9 cellular contexts compared by ENCODE assay signal in the genomic region with DNA sequence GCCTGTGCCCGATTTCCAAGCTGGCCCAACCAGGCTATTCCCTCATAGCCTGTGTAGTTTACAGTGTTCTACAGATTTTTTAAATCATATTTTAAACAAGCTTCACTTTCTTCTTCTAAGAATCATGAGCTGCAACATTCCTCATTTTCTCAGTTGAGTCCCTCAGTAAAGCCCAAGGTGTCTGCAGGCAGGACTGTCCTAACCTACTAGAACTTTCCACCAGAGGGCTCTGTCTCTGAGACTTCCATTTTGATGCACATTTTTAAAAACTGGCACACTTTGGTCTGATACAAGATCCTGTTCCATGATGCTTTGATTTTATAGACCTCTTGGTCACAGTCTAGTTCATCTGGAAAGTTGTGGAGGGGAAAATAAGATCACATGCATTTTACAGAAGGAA. TPM values are rescaled to one million over a fixed set of nuclear protein-coding genes. Genes with fewer than 3 reads are reported as not detected.
A peak's percentile ranks its signal among the peaks of the same experiment; 100 is the strongest.
DNase-seq lines count a peak whose midpoint lies in the region; ATAC-seq, FAIRE-seq and TF ChIP-seq lines count a peak whose summit lies in the region.
"Had no signal": no experiment of that assay in that cellular context is flagged by ENCODE, and none has a peak within 500 bp of the region (broad histone marks: within the 10 kb centered on the region; RNA-seq: fewer than 3 reads in every experiment).

No MANE protein-coding gene starts in this region.

- H3K4me2 ChIP-seq in endothelial cell of umbilical vein (ENCODE audit: insufficient read depth, low read length): no peak overlapping the region

- ATAC-seq in heart left ventricle (no peak), Panc1 (peak; percentile 72), GM19452 (IDR thresholded peaks at IDR 0.05; ENCODE audit: unreplicated experiment) (no peak)

- CTCF ChIA-PET in Panc1 (lab: Charles Lee) (no interaction called here), endothelial cell of umbilical vein (lab: Charles Lee) (interaction anchor here (1.4 to 1.9 kb wide), 2 partner anchors 61 to 63 kb away, joined by 4 to 5 read pairs; no protein-coding TSS in a partner anchor)

- peaks cover 11% of the 10 kb centered on the region for H3K4me1 ChIP-seq in left ventricle myocardium inferior
- peaks cover 0 to 79% (median under 1%) of the 10 kb centered on the region in 12 donors for H3K4me1 ChIP-seq in heart left ventricle
- H3K4me1 ChIP-seq in Panc1 (ENCODE audit: control insufficient read depth, insufficient read depth, low read length): no peaks in the 10 kb centered on the region
- no peaks in the 10 kb centered on the region for H3K4me1 ChIP-seq in endothelial cell of umbilical vein (ENCODE audit: control insufficient read depth, extremely low read depth, insufficient read depth, low read length)
- H3K4me1 ChIP-seq in transverse colon: peaks cover 0 to 31% (median 17%) of the 10 kb centered on the region in 4 donors

- H3K9me3 ChIP-seq in left ventricle myocardium inferior (replicated peaks) (no peaks in the 10 kb centered on the region), heart left ventricle (no peaks in the 10 kb centered on the region), Panc1 (ENCODE audit: control insufficient read depth, insufficient read depth, low read depth, low read length) (no peaks in the 10 kb centered on the region), endothelial cell of umbilical vein (replicated peaks; ENCODE audit: control insufficient read depth, insufficient read depth, low read length) (no peaks in the 10 kb centered on the region), transverse colon (no peaks in the 10 kb centered on the region)

- H2AFZ ChIP-seq in endothelial cell of umbilical vein (ENCODE audit: low read depth, low read length): no peak overlapping the region

- H3K4me3 ChIP-seq in left ventricle myocardium inferior (no peak overlapping the region), heart left ventricle (no peak overlapping the region), Panc1 (ENCODE audit: low read depth in 2 of 2, low read length in 2 of 2) (no peak overlapping the region), endothelial cell of umbilical vein (replicated peaks in 1 of 3; ENCODE audit: insufficient read depth in 1 of 3, low read depth in 1 of 3, low read length in 3 of 3) (no peak overlapping the region), transverse colon (no peak overlapping the region)

- POLR2A ChIA-PET in Panc1 (lab: Charles Lee) (no interaction called here), endothelial cell of umbilical vein (lab: Charles Lee) (no interaction called here)

- H3K9me1 ChIP-seq in endothelial cell of umbilical vein (replicated peaks; ENCODE audit: control insufficient read depth, extremely low read depth, insufficient read depth, low read length): no peaks in the 10 kb centered on the region

- TF ChIP-seq POLR2A in heart left ventricle (IDR thresholded peaks at IDR 0.05) (no peak), endothelial cell of umbilical vein (IDR thresholded peaks at IDR 0.05; ENCODE audit: low read depth, low read length) (no peak), transverse colon (IDR thresholded peaks at IDR 0.05) (no peak)

- intact Hi-C loops in left ventricle myocardium inferior (cut with micrococcal nuclease) (no loop called here), heart left ventricle (cut with DNase I) (no loop called here), Panc1 (cut with micrococcal nuclease; ENCODE audit: unreplicated experiment) (loop anchor here (5.0 kb wide), 1 partner anchor 63 kb away; no protein-coding TSS in a partner anchor), endothelial cell of umbilical vein (cut with micrococcal nuclease) (loop anchor here (2.0 kb wide), 1 partner anchor 62 kb away; no protein-coding TSS in a partner anchor), transverse colon (cut with DNase I; ENCODE audit: low total_unique reads) (no loop called here)

- H3K27me3 ChIP-seq in left ventricle myocardium inferior (ENCODE audit: low read depth): peaks cover 4% of the 10 kb centered on the region
- no peaks in the 10 kb centered on the region for H3K27me3 ChIP-seq in heart left ventricle
- 0 out of 2 replicates have a peak, but pooled peaks cover under 1% of the 10 kb centered on the region for H3K27me3 ChIP-seq in Panc1 (ENCODE audit: control insufficient read depth, insufficient read depth, low read length)
- H3K27me3 ChIP-seq in endothelial cell of umbilical vein (ENCODE audit: control insufficient read depth in 2 of 2, insufficient read depth in 2 of 2, low read length in 2 of 2): peaks cover 0 to 3% of the 10 kb centered on the region in 2 experiments
- no peaks in the 10 kb centered on the region for H3K27me3 ChIP-seq in transverse colon

- FAIRE-seq in endothelial cell of umbilical vein (lab: Jason Lieb, UNC) (no peak), RCC 7860 (lab: Jason Lieb, UNC) (no peak)
- FAIRE-seq: colon had no signal

- in situ Hi-C loops in Panc1 (cut with HindIII; ENCODE audit: low pct_unique_long_range_greater_than_20kb, low sequenced_read_pairs): no loop called here
- in situ Hi-C loops in transverse colon (cut with MboI; ENCODE audit: low pct_ligation_motif_present in 1 of 4, low pct_unique_long_range_greater_than_20kb in 1 of 4, low sequenced_read_pairs in 3 of 4): loop anchor here in 1 of 4 donors (10.0 kb wide), 1 partner anchor 110 kb away; no protein-coding TSS in a partner anchor

- H3K9ac ChIP-seq in endothelial cell of umbilical vein (replicated peaks; ENCODE audit: extremely low read depth, insufficient read depth, low read length): no peak overlapping the region

- no peak for TF ChIP-seq EP300 in transverse colon (IDR thresholded peaks at IDR 0.05; ENCODE audit: low read depth)

- dilution Hi-C loops in endothelial cell of umbilical vein (cut with MboI; ENCODE audit: extremely low pct_ligation_motif_present, low sequenced_read_pairs): no loop called here

- H3K27ac ChIP-seq in left ventricle myocardium inferior (replicated peaks) (no peak overlapping the region), heart left ventricle (no peak overlapping the region), Panc1 (ENCODE audit: low read length) (no peak overlapping the region), endothelial cell of umbilical vein (ENCODE audit: insufficient read depth, low read depth, low read length) (no peak overlapping the region), transverse colon (no peak overlapping the region)

- no peaks in the 10 kb centered on the region for H3K79me2 ChIP-seq in endothelial cell of umbilical vein (ENCODE audit: control insufficient read depth, insufficient read depth, low read length)

- TF ChIP-seq CTCF in left ventricle myocardium inferior (IDR thresholded peaks at IDR 0.05; ENCODE audit: borderline replicate concordance) (peak; percentile 35), heart left ventricle (IDR thresholded peaks at IDR 0.05) (peak in 5 of 12 donors; percentile 10 to 48 (median 22)), Panc1 (IDR thresholded peaks at IDR 0.05) (peak; percentile 64), endothelial cell of umbilical vein (IDR thresholded peaks at IDR 0.05; ENCODE audit: extremely low read depth in 1 of 2, insufficient read depth in 1 of 2, low read depth in 1 of 2, low read length in 2 of 2) (peak; percentile 14 to 43), transverse colon (IDR thresholded peaks at IDR 0.05) (peak; percentile 24 to 41 (median 33))

- no peak for DNase-seq in left ventricle myocardium inferior
- no peak for DNase-seq in heart left ventricle
- no peak for DNase-seq in Panc1 (ENCODE audit: low read depth, low spot score)
- no peak for DNase-seq in endothelial cell of umbilical vein (ENCODE audit: low read depth, low spot score)
- DNase-seq in transverse colon: no peak
- no peak for DNase-seq in epidermal melanocyte (ENCODE audit: insufficient read length, low spot score)
- no peak for DNase-seq in RCC 7860 (ENCODE audit: low spot score)

- no peaks in the 10 kb centered on the region for H4K20me1 ChIP-seq in endothelial cell of umbilical vein (replicated peaks; ENCODE audit: control insufficient read depth, extremely low read depth, insufficient read depth, low read length)

- H3K36me3 ChIP-seq in left ventricle myocardium inferior (no peaks in the 10 kb centered on the region), heart left ventricle (peaks cover 0 to 12% (median 0%) of the 10 kb centered on the region in 9 donors), Panc1 (ENCODE audit: control insufficient read depth, insufficient read depth, low read length) (no peaks in the 10 kb centered on the region), endothelial cell of umbilical vein (ENCODE audit: control insufficient read depth in 2 of 2, extremely low read depth in 1 of 2, insufficient read depth in 2 of 2, low read length in 2 of 2) (no peaks in the 10 kb centered on the region), transverse colon (no peaks in the 10 kb centered on the region)

- 84 to 96% (median 92%) methylated on average over 1 of the region's 1 CpG for WGBS in heart left ventricle, 4 donors
- WGBS in transverse colon (ENCODE audit: low coverage in 1 of 2), 2 donors: 92% methylated on average over 1 of the region's 1 CpG; no CpG with 5 or more reads in 1 of the 2 donors

- BruUV-seq in Panc1 (replicated peaks; lab: Mats Ljungman, UMichigan) (no TSS peak), endothelial cell of umbilical vein (replicated peaks; lab: Mats Ljungman, UMichigan) (no TSS peak)

RNA-seq across cellular contexts. Expression of a gene that starts 21.6 kb away (rescaled TPM):
- 0.22 TPM for total RNA-seq in left ventricle myocardium inferior
- total RNA-seq in heart left ventricle: 1 to 10 TPM in 2 of 9 donors, under 1 TPM in 7; 0.09 to 3.8 (median 0.31) TPM
- under 1 TPM; 0.10 to 0.30 TPM for polyA plus RNA-seq in heart left ventricle
- not detected for total RNA-seq in Panc1 (2021; ENCODE audit: unreplicated experiment)
- not detected for polyA plus RNA-seq in Panc1 (2012; ENCODE audit: insufficient read length)
- not detected in 2 replicates for total RNA-seq in endothelial cell of umbilical vein
- not detected in 2 replicates for polyA plus RNA-seq in endothelial cell of umbilical vein
- polyA plus RNA-seq in endothelial cell of umbilical vein (2011; cell fraction: cytosol; rRNA removed): not detected in 2 replicates
- not detected in 2 replicates for polyA plus RNA-seq in endothelial cell of umbilical vein (2011; cell fraction: nucleus; rRNA removed)
- not detected in 2 replicates for polyA plus RNA-seq in endothelial cell of umbilical vein (2012)
- polyA minus RNA-seq in endothelial cell of umbilical vein: not detected in 2 replicates
- polyA minus RNA-seq in endothelial cell of umbilical vein (2011; cell fraction: cytosol; rRNA and poly(A)+ RNA removed): not detected
- not detected in 2 replicates for polyA minus RNA-seq in endothelial cell of umbilical vein (2011; cell fraction: nucleus; rRNA and poly(A)+ RNA removed)
- total RNA-seq in transverse colon: 1 to 10 TPM in 2 of 4 donors, under 1 TPM in 1, not detected in 1; 0.60 to 6.7 (median 2.3) TPM

RNA-seq across cellular contexts. Expression of a gene that starts 34.6 kb away (rescaled TPM):
- total RNA-seq in left ventricle myocardium inferior (3.6 TPM), heart left ventricle (10 to 100 TPM in 2 of 9 donors, 1 to 10 TPM in 6, under 1 TPM in 1; 0.90 to 36.2 (median 1.4) TPM), Panc1 (2021; ENCODE audit: unreplicated experiment) (0.26 TPM), endothelial cell of umbilical vein (not detected in 2 replicates), transverse colon (1 to 10 TPM; 1.4 to 8.6 (median 5.8) TPM)
- polyA plus RNA-seq in heart left ventricle (under 1 TPM; 0.49 to 0.61 TPM), endothelial cell of umbilical vein (not detected in 2 replicates)
- not detected for polyA plus RNA-seq in Panc1 (2012; ENCODE audit: insufficient read length)
- polyA plus RNA-seq in endothelial cell of umbilical vein (2011; cell fraction: cytosol; rRNA removed): not detected in 2 replicates
- not detected in 2 replicates for polyA plus RNA-seq in endothelial cell of umbilical vein (2011; cell fraction: nucleus; rRNA removed)
- polyA plus RNA-seq in endothelial cell of umbilical vein (2012): not detected in 2 replicates
- 0.05 and 1.2 TPM in 2 replicates for polyA minus RNA-seq in endothelial cell of umbilical vein
- polyA minus RNA-seq in endothelial cell of umbilical vein (2011; cell fraction: cytosol; rRNA and poly(A)+ RNA removed): not detected
- polyA minus RNA-seq in endothelial cell of umbilical vein (2011; cell fraction: nucleus; rRNA and poly(A)+ RNA removed): not detected in 2 replicates

Comparison
In these comparisons a context has a peak if more than half of its experiments do, and no peak if none do; other contexts are left out.
1. intact Hi-C loops: an anchor here in Panc1 (5.0 kb wide) and endothelial cell of umbilical vein (2.0 kb wide); none called in left ventricle myocardium inferior, heart left ventricle and transverse colon.